In the genomic region with DNA sequence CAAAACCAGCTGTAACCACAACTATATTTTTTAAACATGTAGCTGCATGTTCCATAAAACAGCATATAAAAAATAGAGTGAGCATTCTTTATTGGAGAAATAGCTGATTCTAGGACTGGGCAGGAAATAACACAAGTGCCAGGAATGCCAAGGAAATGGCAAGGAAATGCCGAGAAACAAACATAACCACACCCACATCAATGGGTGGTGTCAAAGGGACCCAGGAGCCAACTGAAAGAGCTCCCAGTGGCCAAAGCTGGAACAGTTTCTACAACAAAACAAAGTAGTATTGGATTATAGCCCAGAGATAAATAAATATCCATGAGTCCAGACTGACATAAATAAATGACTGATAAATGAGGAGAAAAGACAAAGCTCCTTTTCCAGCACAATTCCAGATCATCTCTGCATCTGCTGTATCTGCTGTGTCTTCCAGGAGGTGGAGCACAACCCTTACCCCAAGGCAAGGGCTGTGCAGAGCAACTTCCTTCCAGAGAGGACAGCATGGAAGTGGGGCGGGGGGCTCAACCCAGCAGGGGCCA, we compare ENCODE assay signal across 8 cellular contexts. TPM values are rescaled to one million over a fixed set of nuclear protein-coding genes. Genes with fewer than 3 reads are reported as not detected.
A peak's percentile ranks its signal among the peaks of the same experiment; 100 is the strongest.
DNase-seq lines count a peak whose midpoint lies in the region; ATAC-seq, FAIRE-seq and TF ChIP-seq lines count a peak whose summit lies in the region.

No MANE protein-coding gene starts in this region.

- ATAC-seq in Panc1 (no peak), HG02884 (IDR thresholded peaks at IDR 0.05; ENCODE audit: unreplicated experiment) (no peak), HG02642 (IDR thresholded peaks at IDR 0.05; ENCODE audit: poor library complexity, unreplicated experiment) (no peak)
- no peak for ATAC-seq in activated CD4-positive, alpha-beta T cell treated with anti-CD3 and anti-CD28 coated beads for 36 hours

- H3K27ac Mint-ChIP-seq in activated CD4-positive, alpha-beta T cell treated with anti-CD3 and anti-CD28 coated beads for 36 hours = no peak overlapping the region

- POLR2A ChIA-PET in Panc1 (lab: Charles Lee) = no interaction called here
- POLR2A ChIA-PET in activated CD4-positive, alpha-beta T cell treated with anti-CD3 and anti-CD28 coated beads for 36 hours (lab: Charles Lee) = interaction anchor here (0.8 kb wide), 1 partner anchor 20 kb away, joined by 3 read pairs; no protein-coding TSS in a partner anchor

- no peaks in the 10 kb centered on the region for H3K9me3 ChIP-seq in Panc1 (ENCODE audit: control insufficient read depth, insufficient read depth, low read depth, low read length)
- H3K9me3 ChIP-seq in small intestine (ENCODE audit: control insufficient read depth, low read depth) = no peaks in the 10 kb centered on the region

- intact Hi-C loops in Panc1 (cut with micrococcal nuclease; ENCODE audit: unreplicated experiment) = no loop called here
- intact Hi-C loops in activated CD4-positive, alpha-beta T cell treated with anti-CD3 and anti-CD28 coated beads for 36 hours (cut with DNase I, micrococcal nuclease) = loop anchor here in 1 of 2 experiments (1.0 kb wide), 1 partner anchor 23 kb away; no protein-coding TSS in a partner anchor

- peaks cover 60% of the 10 kb centered on the region for H3K4me1 Mint-ChIP-seq in activated CD4-positive, alpha-beta T cell treated with anti-CD3 and anti-CD28 coated beads for 36 hours

- no peak overlapping the region for H3K4me3 Mint-ChIP-seq in activated CD4-positive, alpha-beta T cell treated with anti-CD3 and anti-CD28 coated beads for 36 hours

- H3K27me3 ChIP-seq in Panc1 (ENCODE audit: control insufficient read depth, insufficient read depth, low read length) (no peaks in the 10 kb centered on the region), small intestine (ENCODE audit: control insufficient read depth in 2 of 2, insufficient read depth in 2 of 2, low read length in 2 of 2) (no peaks in the 10 kb centered on the region)

- WGBS in small intestine, 3 donors = 44 to 53% (median 48%) methylated on average over 2 of the region's 2 CpGs

- H3K4me1 ChIP-seq in Panc1 (ENCODE audit: control insufficient read depth, insufficient read depth, low read length) (peaks cover 17% of the 10 kb centered on the region), small intestine (ENCODE audit: control insufficient read depth in 2 of 2, insufficient read depth in 1 of 2, low read depth in 1 of 2, low read length in 1 of 2) (peaks cover 0 to 7% of the 10 kb centered on the region in 2 donors)

- TF ChIP-seq CTCF in GM12873 (IDR thresholded peaks at IDR 0.05; ENCODE audit: insufficient read depth, low read depth, low read length, missing control alignments) (peak; percentile 44), Panc1 (IDR thresholded peaks at IDR 0.05) (peak; percentile 40)

- H3K36me3 Mint-ChIP-seq in activated CD4-positive, alpha-beta T cell treated with anti-CD3 and anti-CD28 coated beads for 36 hours (ENCODE audit: low read depth) = peaks cover 8% of the 10 kb centered on the region

- H3K36me3 ChIP-seq in Panc1 (ENCODE audit: control insufficient read depth, insufficient read depth, low read length) (no peaks in the 10 kb centered on the region), small intestine (ENCODE audit: control insufficient read depth in 2 of 2, insufficient read depth in 2 of 2, low read length in 2 of 2) (no peaks in the 10 kb centered on the region)

- no peak for FAIRE-seq in small intestine (lab: Jason Lieb, UNC)

- no TSS peak for BruUV-seq in Panc1 (replicated peaks; lab: Mats Ljungman, UMichigan)

- CTCF ChIA-PET in Panc1 (lab: Charles Lee) = interaction anchor here (0.6 to 0.9 kb wide), 2 partner anchors 26 to 170 kb away, joined by 3 to 7 read pairs; no protein-coding TSS in a partner anchor
- CTCF ChIA-PET in activated CD4-positive, alpha-beta T cell treated with anti-CD3 and anti-CD28 coated beads for 36 hours (lab: Charles Lee) = interaction anchor here (0.6 to 2.8 kb wide), 15 partner anchors 12 to 110 kb away, joined by 3 to 15 read pairs (median 4); no protein-coding TSS in a partner anchor

- no peak overlapping the region for H3K27ac ChIP-seq in Panc1 (ENCODE audit: low read length)
- H3K27ac ChIP-seq in small intestine (ENCODE audit: low read depth in 1 of 2, low read length in 1 of 2) = peak overlapping the region in 1 of 2 donors; percentile 18

- DNase-seq in Panc1 (ENCODE audit: low read depth, low spot score) = no peak
- DNase-seq in fibroblast of gingiva (ENCODE audit: low read depth) = peak; percentile 78
- DNase-seq in small intestine = peak; percentile 57
- no peak for DNase-seq in KBM-7
- no peak for DNase-seq in activated CD4-positive, alpha-beta T cell treated with anti-CD3 and anti-CD28 coated beads for 36 hours

- H3K4me3 ChIP-seq in Panc1 (ENCODE audit: low read depth in 2 of 2, low read length in 2 of 2) (no peak overlapping the region), small intestine (ENCODE audit: low read depth in 1 of 2, low read length in 2 of 2) (peak overlapping the region in 1 of 2 donors; percentile 17)

- no peaks in the 10 kb centered on the region for H3K27me3 Mint-ChIP-seq in activated CD4-positive, alpha-beta T cell treated with anti-CD3 and anti-CD28 coated beads for 36 hours

- in situ Hi-C loops in Panc1 (cut with HindIII; ENCODE audit: low pct_unique_long_range_greater_than_20kb, low sequenced_read_pairs) (no loop called here), KBM-7 (cut with MboI; ENCODE audit: low pct_unique_long_range_greater_than_20kb, low sequenced_read_pairs) (no loop called here)

- H3K9me3 Mint-ChIP-seq in activated CD4-positive, alpha-beta T cell treated with anti-CD3 and anti-CD28 coated beads for 36 hours (ENCODE audit: low read depth) = no peaks in the 10 kb centered on the region

RNA-seq across cellular contexts. Expression of gene ADARB1, which starts 28.1 kb away (rescaled TPM):
- 15.0 TPM for total RNA-seq in Panc1 (2021; ENCODE audit: unreplicated experiment)
- 9.3 TPM for polyA plus RNA-seq in Panc1 (2012; ENCODE audit: insufficient read length)
- 1 to 10 TPM; 1.1 to 5.4 (median 2.2) TPM for polyA plus RNA-seq in small intestine
- 10 to 100 TPM; 32.8 to 37.7 TPM for total RNA-seq in activated CD4-positive, alpha-beta T cell treated with anti-CD3 and anti-CD28 coated beads for 36 hours

Comparison
In these comparisons a context has a peak if more than half of its experiments do, and no peak if none do; other contexts are left out.
1. DNase-seq: peak in fibroblast of gingiva (single experiment) and small intestine (single experiment); none in Panc1 (single experiment), KBM-7 (single experiment) and activated CD4-positive, alpha-beta T cell treated with anti-CD3 and anti-CD28 coated beads for 36 hours (single experiment).